ENCODE assay signal across 25 cellular contexts in genomic region chr1:2882968-2883696, GRCh38.
DNase-seq lines count a peak whose midpoint lies in the region; ATAC-seq and TF ChIP-seq lines count a peak whose summit lies in the region.
"Had no signal": no experiment of that assay in that cellular context is flagged by ENCODE, and none has a peak within 500 bp of the region (broad histone marks: within the 10 kb centered on the region; RNA-seq: fewer than 3 reads in every experiment).

No MANE protein-coding gene starts in this region.

- no peak for TF ChIP-seq CTCF in spleen (IDR thresholded peaks at IDR 0.05 in 8 of 11, conservative IDR thresholded peaks at IDR 0.05 in 3 of 11)
- no peak for TF ChIP-seq CTCF in suprapubic skin (IDR thresholded peaks at IDR 0.05)

- no peak for ATAC-seq in GM21390 (IDR thresholded peaks at IDR 0.05; ENCODE audit: unreplicated experiment)

- no peak for TF ChIP-seq POLR2A in spleen (IDR thresholded peaks at IDR 0.05)
- TF ChIP-seq POLR2A in suprapubic skin (IDR thresholded peaks at IDR 0.05) = no peak

- H4K20me1 ChIP-seq in BLaER1 = peaks cover 11% of the 10 kb centered on the region; the same call in 1 of the 2 replicates

- H3K4me3 ChIP-seq in BLaER1 = no peak overlapping the region
- H3K4me3 ChIP-seq in mesenchymal stem cell (ENCODE audit: insufficient read depth in 1 of 2, low read depth in 1 of 2, low read length in 2 of 2) = no peak overlapping the region
- H3K4me3 ChIP-seq in spleen = no peak overlapping the region
- H3K4me3 ChIP-seq in suprapubic skin = no peak overlapping the region
- H3K4me3 ChIP-seq: A549, PC-9 had no signal

- DNase-seq in ELF-1 (ENCODE audit: low read depth, low spot score) = peak; percentile 64
- peak; percentile 60 for DNase-seq in NCI-H69 (lab: John Stamatoyannopoulos, UW)
- no peak for DNase-seq in mesenchymal stem cell
- no peak for DNase-seq in spleen
- no peak for DNase-seq in suprapubic skin (ENCODE audit: low spot score in 2 of 2)
- DNase-seq: AML-193; C1 segment of cervical spinal cord; Caco-2; CD4-positive, alpha-beta memory T cell; DMS79 treated with DMSO at 0.1 percent for 48 hours; H9; IMR-90; KG1; MM.1S; NCI-H1436 treated with DMSO at 0.1 percent for 48 hours; NCI-H187 treated with DMSO at 0.1 percent for 48 hours; NCI-H2171 treated with DMSO at 0.1 percent for 48 hours; NCI-H345; NCI-H510A treated with DMSO at 0.1 percent for 48 hours; NCI-H82; PC-9; SHP77 had no signal

- peak overlapping the region; percentile 5 for H2AFZ ChIP-seq in mesenchymal stem cell (ENCODE audit: low read depth, low read length)
- H2AFZ ChIP-seq: PC-9 had no signal

- WGBS in mesenchymal stem cell = 85% methylated on average over 39 of the region's 40 CpGs
- WGBS in spleen, 5 donors = 61 to 74% (median 70%) methylated on average over 31 to 40 of the region's 40 CpGs
- 39% methylated on average over 22 of the region's 40 CpGs for WGBS in suprapubic skin

- no peak overlapping the region for H2BK15ac ChIP-seq in mesenchymal stem cell (ENCODE audit: low read depth, poor library complexity, severe bottlenecking)

- no peaks in the 10 kb centered on the region for H3K79me1 ChIP-seq in mesenchymal stem cell (replicated peaks; ENCODE audit: low read length, poor library complexity, severe bottlenecking)

- no peak for TF ChIP-seq EP300 in suprapubic skin (IDR thresholded peaks at IDR 0.05)

- 0 out of 2 replicates have a peak overlapping the region, but pooled peaks have one; percentile 2 for H3K4me2 ChIP-seq in BLaER1
- H3K4me2 ChIP-seq in mesenchymal stem cell (ENCODE audit: low read length, poor library complexity, severe bottlenecking) = no peak overlapping the region
- H3K4me2 ChIP-seq: A549, PC-9 had no signal

- no peak overlapping the region for H4K8ac ChIP-seq in mesenchymal stem cell (ENCODE audit: low read length)

- H3K27ac ChIP-seq in BLaER1 = no peak overlapping the region
- no peak overlapping the region for H3K27ac ChIP-seq in mesenchymal stem cell (ENCODE audit: low read length, poor library complexity, severe bottlenecking)
- H3K27ac ChIP-seq in spleen = no peak overlapping the region
- H3K27ac ChIP-seq in suprapubic skin = no peak overlapping the region
- H3K27ac ChIP-seq: A549, PC-9 had no signal

- intact Hi-C loops in spleen (cut with DNase I; ENCODE audit: low total_unique reads) = no loop called here

- peaks cover 58% of the 10 kb centered on the region for H3K27me3 ChIP-seq in BLaER1
- peaks cover 0 to 14% of the 10 kb centered on the region in 2 experiments for H3K27me3 ChIP-seq in mesenchymal stem cell (ENCODE audit: control insufficient read depth in 1 of 2, insufficient read depth in 1 of 2, low read length in 2 of 2)
- peaks cover 0 to 72% (median 5%) of the 10 kb centered on the region in 7 donors for H3K27me3 ChIP-seq in spleen (replicated peaks in 1 of 7)
- H3K27me3 ChIP-seq in suprapubic skin = peaks cover 79% of the 10 kb centered on the region

- H3K23ac ChIP-seq in mesenchymal stem cell (ENCODE audit: low read length in 2 of 2) = no peak overlapping the region

- no peak overlapping the region for H2BK120ac ChIP-seq in mesenchymal stem cell (ENCODE audit: low read depth, low read length)

- H2AK5ac ChIP-seq in mesenchymal stem cell (ENCODE audit: low read length, severe bottlenecking) = no peak overlapping the region

- H3K4me1 ChIP-seq in BLaER1 (peaks cover 17% of the 10 kb centered on the region; the same call in 1 of the 2 replicates), mesenchymal stem cell (ENCODE audit: control insufficient read depth, insufficient read depth, low read depth, low read length) (no peaks in the 10 kb centered on the region), spleen (no peaks in the 10 kb centered on the region), suprapubic skin (no peaks in the 10 kb centered on the region)
- H3K4me1 ChIP-seq: A549, Caco-2 had no signal

- no peak overlapping the region for H4K91ac ChIP-seq in mesenchymal stem cell (ENCODE audit: low read length)

- H3K9ac ChIP-seq in BLaER1 (no peak overlapping the region), mesenchymal stem cell (ENCODE audit: low read length) (no peak overlapping the region)

- H2BK5ac ChIP-seq in mesenchymal stem cell (ENCODE audit: low read depth, low read length, poor library complexity, severe bottlenecking) = no peak overlapping the region

- no peak overlapping the region for H3K4ac ChIP-seq in mesenchymal stem cell (ENCODE audit: low read depth in 1 of 2, low read length in 2 of 2)

- no peaks in the 10 kb centered on the region for H3K9me3 ChIP-seq in BLaER1
- H3K9me3 ChIP-seq in mesenchymal stem cell (ENCODE audit: control insufficient read depth, low read length) = no peaks in the 10 kb centered on the region
- H3K9me3 ChIP-seq in spleen = no peaks in the 10 kb centered on the region
- no peaks in the 10 kb centered on the region for H3K9me3 ChIP-seq in suprapubic skin
- H3K9me3 ChIP-seq: A549, Caco-2 had no signal

- H3K14ac ChIP-seq in mesenchymal stem cell (ENCODE audit: low read length in 2 of 2) = no peak overlapping the region

- H3K36me3 ChIP-seq in BLaER1 = no peaks in the 10 kb centered on the region
- no peaks in the 10 kb centered on the region for H3K36me3 ChIP-seq in mesenchymal stem cell (ENCODE audit: control insufficient read depth in 1 of 2, insufficient read depth in 2 of 2, low read depth in 1 of 2, low read length in 2 of 2)
- H3K36me3 ChIP-seq in spleen = no peaks in the 10 kb centered on the region
- no peaks in the 10 kb centered on the region for H3K36me3 ChIP-seq in suprapubic skin

- no peak overlapping the region for H3K18ac ChIP-seq in mesenchymal stem cell (ENCODE audit: low read depth in 1 of 2, low read length in 2 of 2)

- no peak overlapping the region for H2BK12ac ChIP-seq in mesenchymal stem cell (ENCODE audit: low read length in 2 of 2)

Comparison
In these comparisons a context has a peak if more than half of its experiments do, and no peak if none do; other contexts are left out.
1. DNase-seq: peak in ELF-1 (single experiment) and NCI-H69 (single experiment); none in mesenchymal stem cell (single experiment), spleen (single experiment) and suprapubic skin (0 of 2).